Comparison of ENCODE assay signal across 1 cellular context in genomic region chr7:157265051-157265450, GRCh38.
TF ChIP-seq lines count a peak whose summit lies in the region.

No MANE protein-coding gene starts in this region.

TF ChIP-seq in H1, 55 proteins besides CTCF, POLR2A, EP300 and RAD21:
- TF ChIP-seq CHD1 (IDR thresholded peaks at IDR 0.05; ENCODE audit: low read depth, low read length) (no peak), EZH2 (IDR thresholded peaks at IDR 0.05; ENCODE audit: low read depth, low read length, severe bottlenecking) (no peak), CBX8 (IDR thresholded peaks at IDR 0.05; ENCODE audit: borderline replicate concordance, low read depth, low read length) (no peak), BRCA1 (IDR thresholded peaks at IDR 0.05; ENCODE audit: low read depth, low read length) (no peak), TBP (IDR thresholded peaks at IDR 0.05; ENCODE audit: low read depth, low read length) (no peak), USF2 (IDR thresholded peaks at IDR 0.05; ENCODE audit: low read length) (no peak), ZNF274 (IDR thresholded peaks at IDR 0.05; ENCODE audit: borderline replicate concordance, extremely low read depth, low read length) (no peak), GABPA (IDR thresholded peaks at IDR 0.05; ENCODE audit: borderline replicate concordance, insufficient read depth, low read length) (no peak), TCF12 (IDR thresholded peaks at IDR 0.05; ENCODE audit: low read depth, low read length) (no peak), CHD2 (IDR thresholded peaks at IDR 0.05; ENCODE audit: low read length) (no peak), FOSL1 (IDR thresholded peaks at IDR 0.05; ENCODE audit: insufficient read depth, low read depth, low read length) (no peak), CBX5 (IDR thresholded peaks at IDR 0.05; ENCODE audit: low read depth, low read length) (no peak), CHD7 (IDR thresholded peaks at IDR 0.05; ENCODE audit: insufficient replicate concordance, low read length) (no peak), BCL11A (IDR thresholded peaks at IDR 0.05; ENCODE audit: low read depth in 2 of 2, low read length in 2 of 2) (no peak), TEAD4 (IDR thresholded peaks at IDR 0.05; ENCODE audit: low read depth, low read length) (no peak), BACH1 (IDR thresholded peaks at IDR 0.05; ENCODE audit: low read length) (no peak), RNF2 (IDR thresholded peaks at IDR 0.05; ENCODE audit: borderline replicate concordance, low read depth, low read length, missing control alignments, poor library complexity, severe bottlenecking) (no peak)
